ENCODE assay signal across 22 cellular contexts in the genomic region with DNA sequence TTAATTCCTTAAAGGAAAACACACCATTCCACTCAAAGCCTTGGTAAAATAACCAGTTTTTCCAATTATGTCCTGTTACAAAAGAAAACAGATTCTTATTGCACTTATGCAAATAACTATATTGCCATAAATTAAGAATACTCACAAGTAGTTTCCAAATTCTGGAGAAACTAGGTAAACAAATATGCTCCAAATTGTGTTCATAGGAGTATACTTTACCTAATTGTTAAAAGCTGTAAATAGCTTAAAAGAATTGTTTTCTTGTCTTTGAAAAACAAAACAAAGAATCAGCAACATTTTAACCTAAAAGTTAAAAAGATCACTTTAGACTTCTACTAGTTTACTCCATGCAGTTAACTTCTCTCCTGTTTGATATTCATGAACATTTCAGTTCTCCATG. TPM values are rescaled to one million over a fixed set of nuclear protein-coding genes. Genes with fewer than 3 reads are reported as not detected.
A peak's percentile ranks its signal among the peaks of the same experiment; 100 is the strongest.
DNase-seq lines count a peak whose midpoint lies in the region; ATAC-seq, FAIRE-seq and TF ChIP-seq lines count a peak whose summit lies in the region.
"Had no signal": no experiment of that assay in that cellular context is flagged by ENCODE, and none has a peak within 500 bp of the region (broad histone marks: within the 10 kb centered on the region; RNA-seq: fewer than 3 reads in every experiment).

No MANE protein-coding gene starts in this region.

- POLR2A ChIA-PET in K562 (lab: Yijun Ruan, JAX), result no interaction called here

- H3K4me3 ChIP-seq in K562 (no peak overlapping the region), mesendoderm (ENCODE audit: low read length) (no peak overlapping the region), right atrium auricular region (no peak overlapping the region)
- H3K4me3 ChIP-seq: BLaER1 had no signal

- no peaks in the 10 kb centered on the region for H3K9me1 ChIP-seq in K562 (ENCODE audit: control insufficient read depth, insufficient read depth, low read length)

- H3K9me3 ChIP-seq in K562 (replicated peaks; ENCODE audit: control insufficient read depth, insufficient read depth, low read depth, low read length), result peaks cover 12% of the 10 kb centered on the region
- H3K9me3 ChIP-seq in right atrium auricular region, result peaks cover 0 to 24% of the 10 kb centered on the region in 2 donors

- FAIRE-seq in D721Med (lab: Jason Lieb, UNC) (peak; percentile 72), K562 (lab: Jason Lieb, UNC) (no peak)
- FAIRE-seq: A204.1, GM12891, GM19239 had no signal

- H3K79me1 ChIP-seq in mesendoderm (ENCODE audit: low read length), result no peaks in the 10 kb centered on the region

- H2BK5ac ChIP-seq in mesendoderm (ENCODE audit: low read length), result no peak overlapping the region

- TF ChIP-seq EP300 in K562 (IDR thresholded peaks at IDR 0.05; ENCODE audit: low read length), result no peak

- no peaks in the 10 kb centered on the region for H3K27me3 ChIP-seq in K562 (ENCODE audit: control insufficient read depth in 2 of 2, insufficient read depth in 2 of 2, low read length in 2 of 2)
- no peaks in the 10 kb centered on the region for H3K27me3 ChIP-seq in mesendoderm (ENCODE audit: insufficient read depth, low read length, poor library complexity)
- no peaks in the 10 kb centered on the region for H3K27me3 ChIP-seq in right atrium auricular region
- H3K27me3 ChIP-seq: BE2C, BLaER1 had no signal

- H2AFZ ChIP-seq in K562 (ENCODE audit: low read depth, low read length), result no peak overlapping the region

- in situ Hi-C loops in K562 (cut with MboI), result no loop called here

- no peak overlapping the region for H3K18ac ChIP-seq in mesendoderm (ENCODE audit: low read length)

- H2BK120ac ChIP-seq in mesendoderm (ENCODE audit: low read depth, low read length), result no peak overlapping the region

- no peak overlapping the region for H4K5ac ChIP-seq in mesendoderm (ENCODE audit: low read length)

- H3K4ac ChIP-seq in mesendoderm (ENCODE audit: low read depth, low read length), result no peak overlapping the region

- H4K8ac ChIP-seq in mesendoderm (ENCODE audit: low read depth, low read length), result no peak overlapping the region

- H3K4me1 ChIP-seq in K562 (replicated peaks in 1 of 2; ENCODE audit: control insufficient read depth in 2 of 2, insufficient read depth in 2 of 2, low read length in 2 of 2), result peaks cover 7 to 24% of the 10 kb centered on the region in 2 experiments; a peak in 4 of 5 replicates
- H3K4me1 ChIP-seq in mesendoderm (ENCODE audit: control insufficient read depth, low read depth, low read length), result no peaks in the 10 kb centered on the region
- no peaks in the 10 kb centered on the region for H3K4me1 ChIP-seq in right atrium auricular region

- no peak overlapping the region for H3K9ac ChIP-seq in K562 (ENCODE audit: insufficient read depth in 1 of 2, low read depth in 2 of 2, low read length in 2 of 2)
- H3K9ac ChIP-seq in mesendoderm (ENCODE audit: low read length), result no peak overlapping the region
- H3K9ac ChIP-seq: BLaER1 had no signal

- H3K23ac ChIP-seq in mesendoderm (ENCODE audit: low read length), result no peak overlapping the region

- ATAC-seq in K562, result no peak
- no peak for ATAC-seq in left lobe of liver

- H2AK5ac ChIP-seq in mesendoderm (ENCODE audit: low read length), result no peak overlapping the region

- H3K4me2 ChIP-seq in K562 (ENCODE audit: insufficient read depth, low read length) (no peak overlapping the region), mesendoderm (ENCODE audit: low read length) (no peak overlapping the region)
- H3K4me2 ChIP-seq: BLaER1 had no signal

- intact Hi-C loops in K562 (cut with micrococcal nuclease), result no loop called here

- DNase-seq in D721Med (ENCODE audit: insufficient read length, low spot score) (no peak), NAMALWA (ENCODE audit: low spot score) (peak; percentile 12), K562 (ENCODE audit: extremely low read depth in 1 of 4, low spot score in 3 of 4) (no peak), mesendoderm (peak; percentile 15), right atrium auricular region (ENCODE audit: low spot score) (no peak), left lobe of liver (ENCODE audit: low spot score) (no peak), NCI-H774 (lab: John Stamatoyannopoulos, UW) (no peak)
- DNase-seq: 8988T; ACHN; BE2C; C1 segment of cervical spinal cord; CD4-positive, alpha-beta memory T cell; CD4-positive, CD25-positive, alpha-beta regulatory T cell; CD8-positive, alpha-beta memory T cell; COR-L47; DMS79 treated with DMSO at 0.1 percent for 48 hours; GF-D8 had no signal

- H4K20me1 ChIP-seq in K562 (replicated peaks; ENCODE audit: control insufficient read depth, insufficient read depth, low read length), result no peaks in the 10 kb centered on the region
- H4K20me1 ChIP-seq: BLaER1 had no signal

- TF ChIP-seq RAD21 in K562 (CRISPR knock-in tag; conservative IDR thresholded peaks at IDR 0.05 in 1 of 2, IDR thresholded peaks at IDR 0.05 in 1 of 2), result no peak

- H3K36me3 ChIP-seq in K562 (ENCODE audit: control insufficient read depth, insufficient read depth, low read length) (no peaks in the 10 kb centered on the region), mesendoderm (ENCODE audit: control insufficient read depth, insufficient read depth, low read length) (no peaks in the 10 kb centered on the region), right atrium auricular region (no peaks in the 10 kb centered on the region)
- H3K36me3 ChIP-seq: BE2C, BLaER1 had no signal

- H3K56ac ChIP-seq in mesendoderm (ENCODE audit: low read length), result no peak overlapping the region

- TF ChIP-seq CTCF in D721Med (IDR thresholded peaks at IDR 0.05; ENCODE audit: insufficient read depth, missing control alignments) (no peak), K562 (IDR thresholded peaks at IDR 0.05 in 2 of 3, conservative IDR thresholded peaks at IDR 0.05 in 1 of 3; ENCODE audit: insufficient read depth in 2 of 3, low read depth in 1 of 3, low read length in 3 of 3) (no peak), right atrium auricular region (IDR thresholded peaks at IDR 0.05) (no peak)

- CTCF ChIA-PET in K562 (lab: Yijun Ruan, JAX; ENCODE audit: low intra/inter-chr PET ratio), result no interaction called here

- BruUV-seq in K562 (replicated peaks; lab: Mats Ljungman, UMichigan), result no TSS peak

- H3K27ac ChIP-seq in K562 (ENCODE audit: extremely low read depth, low read depth, low read length) (no peak overlapping the region), mesendoderm (ENCODE audit: low read depth, low read length) (no peak overlapping the region), right atrium auricular region (no peak overlapping the region)
- H3K27ac ChIP-seq: BLaER1 had no signal

- H2BK15ac ChIP-seq in mesendoderm (replicated peaks; ENCODE audit: low read depth), result no peak overlapping the region

- H3K79me2 ChIP-seq in K562 (ENCODE audit: control insufficient read depth, insufficient read depth, low read length) (no peaks in the 10 kb centered on the region), mesendoderm (ENCODE audit: control insufficient read depth, insufficient read depth, low read length) (no peaks in the 10 kb centered on the region)

- no peak for TF ChIP-seq POLR2A in K562 (conservative IDR thresholded peaks at IDR 0.05)

TF ChIP-seq in K562, 482 proteins besides CTCF, POLR2A, EP300 and RAD21 (continues in another document):
- TF ChIP-seq SAP30 (IDR thresholded peaks at IDR 0.05; ENCODE audit: borderline replicate concordance, insufficient read depth, low read depth, low read length, poor library complexity, severe bottlenecking), result no peak
- TF ChIP-seq CBX3 (IDR thresholded peaks at IDR 0.05; ENCODE audit: borderline replicate concordance in 1 of 2, low read length in 2 of 2), result peak in 1 of 2 experiments; percentile 81; a peak in 2 of 3 replicates
- no peak for TF ChIP-seq POLR2AphosphoS2 (IDR thresholded peaks at IDR 0.05; ENCODE audit: low read length)
- TF ChIP-seq, protein P1, sequence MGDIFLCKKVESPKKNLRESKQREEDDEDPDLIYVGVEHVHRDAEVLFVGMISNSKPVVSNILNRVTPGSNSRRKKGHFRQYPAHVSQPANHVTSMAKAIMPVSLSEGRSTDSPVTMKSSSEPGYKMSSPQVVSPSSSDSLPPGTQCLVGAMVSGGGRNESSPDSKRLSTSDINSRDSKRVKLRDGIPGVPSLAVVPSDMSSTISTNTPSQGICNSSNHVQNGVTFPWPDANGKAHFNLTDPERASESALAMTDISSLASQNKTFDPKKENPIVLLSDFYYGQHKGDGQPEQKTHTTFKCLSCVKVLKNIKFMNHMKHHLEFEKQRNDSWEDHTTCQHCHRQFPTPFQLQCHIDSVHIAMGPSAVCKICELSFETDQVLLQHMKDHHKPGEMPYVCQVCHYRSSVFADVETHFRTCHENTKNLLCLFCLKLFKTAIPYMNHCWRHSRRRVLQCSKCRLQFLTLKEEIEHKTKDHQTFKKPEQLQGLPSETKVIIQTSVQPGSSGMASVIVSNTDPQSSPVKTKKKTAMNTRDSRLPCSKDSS (IDR thresholded peaks at IDR 0.05; ENCODE audit: low read depth, partially characterized antibody), result peak; percentile 69
- TF ChIP-seq FOXA3 (CRISPR knock-in tag; conservative IDR thresholded peaks at IDR 0.05 in 1 of 2, IDR thresholded peaks at IDR 0.05 in 1 of 2), result 0 out of 4 replicates have a peak, but pooled peaks of 1 of the 2 experiments have one; percentile 14

RNA-seq across cellular contexts. Expression of a gene that starts 38.9 kb away (rescaled TPM):
- 0.56 and 0.60 TPM in 2 replicates for total RNA-seq in K562 (2011; cell fraction: chromatin; rRNA removed; ENCODE audit: low replicate concordance)
- total RNA-seq in K562 (2011; cell fraction: nucleolus; rRNA removed), result 0.17 and 0.53 TPM in 2 replicates
- total RNA-seq in K562 (2011; cell fraction: nucleoplasm; rRNA removed), result 1.3 TPM in 1 of 2 replicates, not detected in the other
- 0.18 and 0.24 TPM in 2 replicates for total RNA-seq in K562 (2014; rRNA removed)
- total RNA-seq in K562 (2014; rRNA removed; fragmentation: Illumina TruSeq; extraction: Trizol), result 0.18 and 0.22 TPM in 2 replicates
- total RNA-seq in K562 (2015; rRNA removed; fragmentation: Illumina TruSeq; extraction: Trizol), result 0.26 and 0.33 TPM in 2 replicates
- total RNA-seq in K562 (2021), result 0.13 TPM in 2 replicates
- 0.15 and 0.21 TPM in 2 replicates for polyA plus RNA-seq in K562 (2011; rRNA removed)
- polyA plus RNA-seq in K562 (2011; cell fraction: cytosol; rRNA removed), result 0.01 and 0.09 TPM in 2 replicates
- 0.43 and 0.46 TPM in 2 replicates for polyA plus RNA-seq in K562 (2011; cell fraction: nucleus; rRNA removed)
- 0.10 and 0.33 TPM in 2 replicates for polyA plus RNA-seq in K562 (2012)
- polyA plus RNA-seq in K562 (2014; fragmentation: Illumina TruSeq; extraction: Trizol), result 0.18 and 0.21 TPM in 2 replicates
- under 1 TPM; 0.04 TPM for polyA plus RNA-seq in K562 (2014; fragmentation: Nextera tagmentation; extraction: Ambion mirVana)
- polyA plus RNA-seq in K562 (2014; rRNA removed), result 0.07 and 0.16 TPM in 2 replicates
- polyA minus RNA-seq in K562 (2011; rRNA and poly(A)+ RNA removed), result 0.42 and 1.2 TPM in 2 replicates
- not detected in 2 replicates for polyA minus RNA-seq in K562 (2011; cell fraction: cytosol; rRNA and poly(A)+ RNA removed)
- polyA minus RNA-seq in K562 (2011; cell fraction: nucleus; rRNA and poly(A)+ RNA removed), result 0.33 and 1.3 TPM in 2 replicates
- polyA plus RNA-seq in mesendoderm (2013, experiment 1 of 2), result 0.49 TPM
- 0.42 TPM for polyA plus RNA-seq in mesendoderm (2013, experiment 2 of 2)
- under 1 TPM in 1 of 2 donors, not detected in 1; 0.11 TPM for total RNA-seq in right atrium auricular region
- 0.15 TPM for total RNA-seq in left lobe of liver
- polyA plus RNA-seq: CD14-positive monocyte; CD4-positive, alpha-beta memory T cell; CD4-positive, CD25-positive, alpha-beta regulatory T cell; CD8-positive, alpha-beta memory T cell had no signal

Comparison
In these comparisons a context has a peak if more than half of its experiments do, and no peak if none do; other contexts are left out.
1. DNase-seq: peak in NAMALWA (single experiment) and mesendoderm (single experiment); none in D721Med (single experiment), K562 (0 of 4), right atrium auricular region (single experiment), left lobe of liver (single experiment) and NCI-H774 (single experiment).